10 cellular contexts compared by ENCODE assay signal in the genomic region with DNA sequence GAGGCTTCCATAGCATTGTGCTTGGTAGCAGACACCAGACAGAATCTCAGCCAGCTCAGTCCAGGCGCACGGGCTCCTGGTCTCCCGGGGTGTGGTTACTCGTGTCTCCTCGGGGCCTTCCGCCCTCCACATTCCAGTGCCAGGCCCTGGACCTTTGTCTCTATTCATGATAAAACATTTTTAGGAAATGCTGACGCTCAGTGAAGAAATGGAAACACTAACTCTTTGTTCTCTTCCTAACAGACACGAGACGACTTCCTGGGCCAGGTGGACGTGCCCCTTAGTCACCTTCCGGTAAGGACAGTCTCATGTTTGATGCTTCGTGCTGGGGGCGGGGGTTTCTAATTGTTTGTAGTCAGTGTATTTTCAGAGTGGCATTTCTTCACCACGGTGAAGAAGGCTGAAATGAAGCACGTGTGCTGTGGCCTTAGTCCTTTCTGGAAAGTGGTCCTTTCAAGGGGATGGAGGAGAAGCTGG.
DNase-seq lines count a peak whose midpoint lies in the region; ATAC-seq, FAIRE-seq and TF ChIP-seq lines count a peak whose summit lies in the region.
"Had no signal": no experiment of that assay in that cellular context is flagged by ENCODE, and none has a peak within 500 bp of the region (broad histone marks: within the 10 kb centered on the region; RNA-seq: fewer than 3 reads in every experiment).

No MANE protein-coding gene starts in this region.

- H3K36me3 ChIP-seq in brain microvascular endothelial cell (replicated peaks): no peaks in the 10 kb centered on the region
- H3K36me3 ChIP-seq in keratinocyte (ENCODE audit: control insufficient read depth in 2 of 2, extremely low read depth in 1 of 2, insufficient read depth in 2 of 2, low read length in 2 of 2): peaks cover 17 to 20% of the 10 kb centered on the region in 2 experiments
- no peaks in the 10 kb centered on the region for H3K36me3 ChIP-seq in SK-N-SH (replicated peaks in 1 of 2; ENCODE audit: control insufficient read depth in 1 of 2, insufficient read depth in 2 of 2, low read length in 1 of 2)

- peaks cover 5% of the 10 kb centered on the region for H3F3A ChIP-seq in SK-N-SH (replicated peaks; ENCODE audit: insufficient read depth)

- FAIRE-seq in H54 (lab: Jason Lieb, UNC) (no peak), keratinocyte (lab: Jason Lieb, UNC) (peak; percentile 86)

- peak overlapping the region; percentile 23 for H3K4me2 ChIP-seq in keratinocyte (ENCODE audit: control insufficient read depth, extremely low read depth, insufficient read depth, low read depth, low read length)
- no peak overlapping the region for H3K4me2 ChIP-seq in SK-N-SH

- no peak for TF ChIP-seq RAD21 in SK-N-SH (IDR thresholded peaks at IDR 0.05; ENCODE audit: low read length)

- CTCF ChIA-PET in SK-N-SH (lab: Yijun Ruan, JAX): interaction anchor here (0.7 to 1.2 kb wide), 4 partner anchors 10 to 448 kb away, joined by 3 read pairs; no protein-coding TSS in a partner anchor

- H3K27ac ChIP-seq in brain microvascular endothelial cell (peak overlapping the region; percentile 68), keratinocyte (ENCODE audit: control insufficient read depth, insufficient read depth, low read length) (peak overlapping the region; percentile 70), skin epidermis (peak overlapping the region in 11 of 21 experiments; percentile 4 to 81 (median 50)), SK-N-SH (ENCODE audit: low read depth in 2 of 2, low read length in 1 of 2) (no peak overlapping the region)

- H3K4me3 ChIP-seq in brain microvascular endothelial cell (ENCODE audit: low read depth, low read length): no peak overlapping the region
- H3K4me3 ChIP-seq in keratinocyte (ENCODE audit: control insufficient read depth in 2 of 3, extremely low read depth in 1 of 3, insufficient read depth in 2 of 3, low read depth in 1 of 3, low read length in 3 of 3): no peak overlapping the region
- no peak overlapping the region for H3K4me3 ChIP-seq in skin epidermis
- H3K4me3 ChIP-seq in SK-N-SH (ENCODE audit: low read depth in 2 of 2, low read length in 1 of 2): no peak overlapping the region

- in situ Hi-C loops in brain microvascular endothelial cell (cut with HindIII; ENCODE audit: low pct_ligation_motif_present, low sequenced_read_pairs): no loop called here

- no peaks in the 10 kb centered on the region for H3K9me2 ChIP-seq in SK-N-SH

- H3K9ac ChIP-seq in keratinocyte (ENCODE audit: control insufficient read depth, extremely low read depth, insufficient read depth, low read length) (peak overlapping the region; percentile 32), SK-N-SH (no peak overlapping the region)

- TF ChIP-seq EP300 in SK-N-SH (IDR thresholded peaks at IDR 0.05; ENCODE audit: borderline replicate concordance in 1 of 2, low read depth in 1 of 2, low read length in 1 of 2): no peak

- H3K9me3 ChIP-seq in keratinocyte (ENCODE audit: control insufficient read depth, low read depth, low read length) (no peaks in the 10 kb centered on the region), SK-N-SH (no peaks in the 10 kb centered on the region)

- peaks cover 36% of the 10 kb centered on the region for H3K4me1 ChIP-seq in keratinocyte (ENCODE audit: control insufficient read depth, extremely low read depth, insufficient read depth, low read length)
- peaks cover 3 to 13% of the 10 kb centered on the region in 2 experiments; a peak in 2 of 4 replicates for H3K4me1 ChIP-seq in SK-N-SH (ENCODE audit: control insufficient read depth in 1 of 2, insufficient read depth in 2 of 2, low read depth in 1 of 2, low read length in 1 of 2)

- peak; percentile 13 for DNase-seq in H54 (ENCODE audit: insufficient read length, low spot score)
- DNase-seq in brain microvascular endothelial cell: no peak
- DNase-seq in keratinocyte (ENCODE audit: low read depth, low spot score): no peak
- no peak for DNase-seq in activated T-cell treated with anti-CD3 and anti-CD28 coated beads, Interleukin-2, amount 50 U/mL, for 48 hours
- no peak for DNase-seq in SK-N-SH
- no peak for DNase-seq in activated CD8-positive, alpha-beta memory T cell treated with anti-CD3 and anti-CD28 coated beads, Interleukin-2, amount 50 U/mL, for 4 hours
- DNase-seq: activated CD8-positive, alpha-beta memory T cell treated with anti-CD3 and anti-CD28 coated beads for 24 hours; DMS 273 treated with DMSO at 0.1 percent for 48 hours had no signal

- H3K79me2 ChIP-seq in keratinocyte (ENCODE audit: control insufficient read depth, insufficient read depth, low read length) (peaks cover 83% of the 10 kb centered on the region), SK-N-SH (ENCODE audit: insufficient read depth) (no peaks in the 10 kb centered on the region)

- dilution Hi-C loops in keratinocyte (cut with MboI; ENCODE audit: extremely low pct_ligation_motif_present, low sequenced_read_pairs): no loop called here

- TF ChIP-seq CTCF in brain microvascular endothelial cell (IDR thresholded peaks at IDR 0.05; ENCODE audit: low read depth, low read length, missing control alignments) (no peak), keratinocyte (optimal IDR thresholded peaks at IDR 0.05 in 1 of 3, IDR thresholded peaks at IDR 0.05 in 1 of 3, conservative IDR thresholded peaks at IDR 0.05 in 1 of 3; ENCODE audit: extremely low read depth in 1 of 3, insufficient read depth in 2 of 3, low read length in 3 of 3) (no peak), SK-N-SH (IDR thresholded peaks at IDR 0.05) (no peak)

- no peak overlapping the region for H2AFZ ChIP-seq in keratinocyte (ENCODE audit: control insufficient read depth, low read length)
- H2AFZ ChIP-seq in SK-N-SH (ENCODE audit: low read depth): no peak overlapping the region; the same call in 1 of the 2 replicates

- POLR2A ChIA-PET in SK-N-SH (lab: Yijun Ruan, JAX): no interaction called here

- ATAC-seq in HG03457 (IDR thresholded peaks at IDR 0.05; ENCODE audit: unreplicated experiment): no peak

- TF ChIP-seq POLR2A in H54 (IDR thresholded peaks at IDR 0.05; ENCODE audit: low read depth, low read length): no peak

- H3K27me3 ChIP-seq in brain microvascular endothelial cell (replicated peaks) (no peaks in the 10 kb centered on the region), keratinocyte (ENCODE audit: control insufficient read depth, extremely low read depth, insufficient read depth, low read length) (no peaks in the 10 kb centered on the region), SK-N-SH (ENCODE audit: insufficient read depth) (no peaks in the 10 kb centered on the region)

- no peaks in the 10 kb centered on the region for H3K9me1 ChIP-seq in keratinocyte (ENCODE audit: control insufficient read depth, extremely low read depth, insufficient read depth, low read length)

- peaks cover 7% of the 10 kb centered on the region for H4K20me1 ChIP-seq in keratinocyte (ENCODE audit: control insufficient read depth, extremely low read depth, insufficient read depth, low read length)
- no peaks in the 10 kb centered on the region for H4K20me1 ChIP-seq in SK-N-SH (ENCODE audit: insufficient read depth)

- 85% methylated on average over 14 of the region's 15 CpGs for WGBS in SK-N-SH (ENCODE audit: low lambda C conversion rate)

TF ChIP-seq in SK-N-SH, 30 proteins besides CTCF, POLR2A, EP300 and RAD21:
- TF ChIP-seq, protein P1, sequence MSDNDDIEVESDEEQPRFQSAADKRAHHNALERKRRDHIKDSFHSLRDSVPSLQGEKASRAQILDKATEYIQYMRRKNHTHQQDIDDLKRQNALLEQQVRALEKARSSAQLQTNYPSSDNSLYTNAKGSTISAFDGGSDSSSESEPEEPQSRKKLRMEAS (IDR thresholded peaks at IDR 0.05; ENCODE audit: low read depth): no peak

Comparison
In these comparisons a context has a peak if more than half of its experiments do, and no peak if none do; other contexts are left out.
1. H3K27ac ChIP-seq: peak in brain microvascular endothelial cell (single experiment), keratinocyte (single experiment) and skin epidermis (11 of 21); none in SK-N-SH (0 of 2).